ENCODE assay signal across 14 cellular contexts in the genomic region with DNA sequence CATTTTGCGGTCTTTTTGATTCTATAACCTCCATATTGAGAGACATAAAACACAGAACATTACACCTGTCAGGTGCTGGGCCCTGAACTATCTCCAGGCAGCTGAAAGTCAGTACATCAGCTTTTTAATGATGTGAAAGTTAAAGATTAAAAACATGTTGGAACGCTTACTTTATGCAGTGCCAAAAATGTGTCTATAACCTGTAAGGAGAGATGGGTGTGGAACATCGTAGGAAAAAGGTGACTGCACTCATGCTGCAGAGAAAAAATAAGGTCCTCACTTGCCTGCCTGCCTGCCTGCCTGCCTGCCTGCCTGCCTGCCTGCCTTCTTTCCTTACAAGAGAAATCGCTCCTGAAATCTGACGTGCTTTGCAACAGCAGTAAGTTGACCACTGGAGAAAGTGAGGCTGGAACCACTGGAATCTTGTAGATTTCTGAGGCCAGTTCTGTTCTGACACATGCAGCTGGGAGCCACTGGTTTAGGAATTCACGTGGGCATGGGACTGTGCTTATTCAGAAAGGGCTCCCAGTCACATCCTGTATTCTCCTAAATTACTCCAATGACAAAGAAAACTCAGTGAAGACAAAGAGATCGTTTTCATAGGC. TPM values are rescaled to one million over a fixed set of nuclear protein-coding genes. Genes with fewer than 3 reads are reported as not detected.
DNase-seq lines count a peak whose midpoint lies in the region; ATAC-seq and TF ChIP-seq lines count a peak whose summit lies in the region.
"Had no signal": no experiment of that assay in that cellular context is flagged by ENCODE, and none has a peak within 500 bp of the region (broad histone marks: within the 10 kb centered on the region; RNA-seq: fewer than 3 reads in every experiment).

No MANE protein-coding gene starts in this region.

- WGBS in psoas muscle, 3 donors = 72 to 82% (median 76%) methylated on average over 7 of the region's 7 CpGs

- TF ChIP-seq CTCF in AG10803 (conservative IDR thresholded peaks at IDR 0.05; ENCODE audit: low read length) = no peak
- no peak for TF ChIP-seq CTCF in RWPE2 (IDR thresholded peaks at IDR 0.05; ENCODE audit: poor library complexity, severe bottlenecking)
- TF ChIP-seq CTCF in psoas muscle (IDR thresholded peaks at IDR 0.05) = no peak
- no peak for TF ChIP-seq CTCF in MCF 10A (IDR thresholded peaks at IDR 0.05; ENCODE audit: unreplicated experiment)

- CTCF ChIA-PET in MCF 10A (lab: Yijun Ruan, JAX) = interaction anchor here (0.8 kb wide), 1 partner anchor 258 kb away, joined by 3 read pairs; no protein-coding TSS in a partner anchor

- no peaks in the 10 kb centered on the region for H3K4me1 ChIP-seq in RWPE2 (ENCODE audit: insufficient read depth, poor library complexity, severe bottlenecking)
- H3K4me1 ChIP-seq in psoas muscle = no peaks in the 10 kb centered on the region

- no peaks in the 10 kb centered on the region for H3K9me3 ChIP-seq in RWPE2 (ENCODE audit: severe bottlenecking)
- H3K9me3 ChIP-seq in psoas muscle = no peaks in the 10 kb centered on the region
- H3K9me3 ChIP-seq: vagina had no signal

- no peaks in the 10 kb centered on the region for H3K36me3 Mint-ChIP-seq in immature natural killer cell
- H3K36me3 Mint-ChIP-seq in MCF 10A (ENCODE audit: insufficient read depth, unreplicated experiment) = peaks cover 18% of the 10 kb centered on the region

- H3K4me3 ChIP-seq in AG10803 (ENCODE audit: low read length) (no peak overlapping the region), RWPE2 (ENCODE audit: severe bottlenecking) (no peak overlapping the region), psoas muscle (no peak overlapping the region)
- H3K4me3 ChIP-seq: vagina had no signal

- peak; percentile 23; the same call in 1 of the 3 replicates for ATAC-seq in RWPE2 (ENCODE audit: low read depth)
- ATAC-seq in psoas muscle = no peak

- H3K27ac ChIP-seq in RWPE2 (ENCODE audit: poor library complexity, severe bottlenecking) (no peak overlapping the region), psoas muscle (no peak overlapping the region)
- H3K27ac ChIP-seq: vagina had no signal

- H3K36me3 ChIP-seq in RWPE2 (ENCODE audit: low read depth) (no peaks in the 10 kb centered on the region), psoas muscle (ENCODE audit: insufficient read depth in 1 of 2, low read depth in 1 of 2) (no peaks in the 10 kb centered on the region)
- H3K36me3 ChIP-seq: vagina had no signal

- H3K4me3 Mint-ChIP-seq in immature natural killer cell = no peak overlapping the region
- H3K4me3 Mint-ChIP-seq in MCF 10A (ENCODE audit: unreplicated experiment) = no peak overlapping the region

- POLR2A ChIA-PET in MCF 10A (lab: Yijun Ruan, JAX) = interaction anchor here (0.6 to 1.0 kb wide), 4 partner anchors 11 to 908 kb away, joined by 3 read pairs; no protein-coding TSS in a partner anchor

- H3K4me1 Mint-ChIP-seq in immature natural killer cell = no peaks in the 10 kb centered on the region
- H3K4me1 Mint-ChIP-seq in MCF 10A (ENCODE audit: insufficient read depth, unreplicated experiment) = peaks cover 18% of the 10 kb centered on the region

- H3K9me3 Mint-ChIP-seq in immature natural killer cell = no peaks in the 10 kb centered on the region
- no peaks in the 10 kb centered on the region for H3K9me3 Mint-ChIP-seq in MCF 10A (ENCODE audit: unreplicated experiment)

- peaks cover 1 to 14% (median 3%) of the 10 kb centered on the region in 3 donors for H3K27me3 Mint-ChIP-seq in immature natural killer cell (ENCODE audit: low read depth in 3 of 3)
- H3K27me3 Mint-ChIP-seq in MCF 10A (ENCODE audit: insufficient read depth, unreplicated experiment) = no peaks in the 10 kb centered on the region

- DNase-seq in AG10803 (ENCODE audit: low read depth) = peak; percentile 77
- no peak for DNase-seq in RWPE2 (ENCODE audit: low spot score)
- DNase-seq in fibroblast of peridontal ligament (ENCODE audit: extremely low read depth) = peak; percentile 53
- peak; percentile 48 for DNase-seq in non-pigmented ciliary epithelial cell (ENCODE audit: low read depth)
- DNase-seq in immature natural killer cell = no peak
- DNase-seq in 8988T = no peak
- DNase-seq in psoas muscle = no peak
- DNase-seq in MCF 10A (ENCODE audit: unreplicated experiment) = no peak
- DNase-seq: activated gamma-delta T cell treated with Interleukin-2 at 50 U/mL for 16 hours; DMS 273 treated with DMSO at 0.1 percent for 48 hours; NCI-H146; NCI-H446 treated with DMSO at 0.1 percent for 48 hours; stimulated activated naive CD4-positive, alpha-beta T cell treated with Interleukin-2 at 50 U/mL for 16 hours had no signal

- BruUV-seq in MCF 10A (replicated peaks; lab: Mats Ljungman, UMichigan) = no TSS peak

- intact Hi-C loops in psoas muscle (cut with DNase I) (no loop called here), MCF 10A (cut with micrococcal nuclease) (no loop called here)

- H3K27ac Mint-ChIP-seq in immature natural killer cell (no peak overlapping the region), MCF 10A (ENCODE audit: low read depth, unreplicated experiment) (no peak overlapping the region)

- H3K27me3 ChIP-seq in RWPE2 (ENCODE audit: insufficient read depth, poor library complexity, severe bottlenecking) (no peaks in the 10 kb centered on the region), psoas muscle (ENCODE audit: insufficient read depth in 3 of 3, low read length in 2 of 3) (peaks cover 0 to 2% (median 0%) of the 10 kb centered on the region in 3 donors)
- H3K27me3 ChIP-seq: vagina had no signal

RNA-seq across cellular contexts. Expression of gene BCL11A, which starts 34.1 kb away (rescaled TPM):
- polyA plus RNA-seq in immature natural killer cell (under 1 TPM; 0.14 to 0.69 (median 0.29) TPM), psoas muscle (under 1 TPM in 2 of 3 donors, not detected in 1; 0.01 to 0.05 TPM)
- total RNA-seq in psoas muscle (under 1 TPM; 0.24 to 0.66 (median 0.55) TPM), MCF 10A (2022) (4.3 and 5.3 TPM in 2 replicates)

Comparison
In these comparisons a context has a peak if more than half of its experiments do, and no peak if none do; other contexts are left out.
1. DNase-seq: peak in AG10803 (single experiment), fibroblast of peridontal ligament (single experiment) and non-pigmented ciliary epithelial cell (single experiment); none in RWPE2 (single experiment), immature natural killer cell (0 of 3), 8988T (single experiment), psoas muscle (0 of 2) and MCF 10A (single experiment).